8 cellular contexts compared by ENCODE assay signal in the genomic region with DNA sequence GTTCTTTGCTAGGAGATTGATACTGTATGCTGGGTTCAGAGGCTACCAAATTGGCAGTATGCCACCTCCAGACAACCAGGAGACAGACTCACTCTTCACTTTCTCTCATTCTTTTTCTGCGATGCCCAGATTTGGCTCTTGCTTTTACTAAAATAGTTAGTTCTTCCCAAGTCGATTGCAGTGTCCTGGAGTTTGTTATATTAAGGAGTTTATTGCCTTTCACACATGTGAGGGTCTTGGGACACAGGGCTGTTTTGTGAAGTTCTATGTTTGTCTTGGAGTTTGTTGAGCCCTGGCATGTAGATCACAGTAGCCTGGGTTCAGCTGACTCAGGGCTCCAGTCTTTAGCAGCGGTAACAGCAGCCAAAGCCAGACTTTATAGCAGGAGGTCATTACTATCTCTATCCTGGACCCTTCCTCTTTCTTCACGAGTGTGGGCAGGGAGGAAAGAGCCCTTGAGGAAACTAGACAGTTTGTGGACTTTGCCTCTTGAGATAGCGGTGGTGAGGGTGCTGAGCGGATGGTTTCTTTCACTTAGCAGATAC. TPM values are rescaled to one million over a fixed set of nuclear protein-coding genes. Genes with fewer than 3 reads are reported as not detected.
DNase-seq lines count a peak whose midpoint lies in the region; ATAC-seq and TF ChIP-seq lines count a peak whose summit lies in the region.

No MANE protein-coding gene starts in this region.

- intact Hi-C loops in body of pancreas (cut with DNase I), result no loop called here

- H2BK12ac ChIP-seq in mesenchymal stem cell (ENCODE audit: low read length in 2 of 2), result no peak overlapping the region

- DNase-seq in Caki2 (ENCODE audit: low read depth), result peak; percentile 27
- DNase-seq in M059J (ENCODE audit: low read depth), result peak; percentile 50
- peak in 3 of 4 donors; percentile 24 to 34 (median 32) for DNase-seq in body of pancreas
- peak; percentile 62 for DNase-seq in mesenchymal stem cell
- DNase-seq in NCI-H82 treated with DMSO at 0.1 percent for 48 hours (lab: John Stamatoyannopoulos, UW; ENCODE audit: unreplicated experiment), result no peak
- DNase-seq in SW480 (ENCODE audit: low spot score), result no peak
- no peak for DNase-seq in NCI-H128 (lab: John Stamatoyannopoulos, UW; ENCODE audit: unreplicated experiment)

- TF ChIP-seq POLR2A in body of pancreas (IDR thresholded peaks at IDR 0.05), result no peak

- WGBS in body of pancreas, 2 donors, result 3 to 4% methylated on average over 6 of the region's 6 CpGs
- 21% methylated on average over 4 of the region's 6 CpGs for WGBS in mesenchymal stem cell

- H2BK120ac ChIP-seq in mesenchymal stem cell (ENCODE audit: low read depth, low read length), result no peak overlapping the region

- no peak overlapping the region for H4K91ac ChIP-seq in mesenchymal stem cell (ENCODE audit: low read length)

- H3K23ac ChIP-seq in mesenchymal stem cell (ENCODE audit: low read length in 2 of 2), result no peak overlapping the region

- H2BK15ac ChIP-seq in mesenchymal stem cell (ENCODE audit: low read depth, poor library complexity, severe bottlenecking), result no peak overlapping the region

- H3K36me3 ChIP-seq in body of pancreas (replicated peaks in 1 of 2; ENCODE audit: insufficient read depth in 1 of 2, low read depth in 2 of 2) (no peaks in the 10 kb centered on the region), mesenchymal stem cell (ENCODE audit: control insufficient read depth in 1 of 2, insufficient read depth in 2 of 2, low read depth in 1 of 2, low read length in 2 of 2) (no peaks in the 10 kb centered on the region)

- ATAC-seq in body of pancreas, result no peak
- no peak for ATAC-seq in GM19328 (IDR thresholded peaks at IDR 0.05; ENCODE audit: unreplicated experiment)

- peak overlapping the region in 1 of 2 donors; percentile 65 for H3K4me3 ChIP-seq in body of pancreas
- H3K4me3 ChIP-seq in mesenchymal stem cell (ENCODE audit: insufficient read depth in 1 of 2, low read depth in 1 of 2, low read length in 2 of 2), result peak overlapping the region in 1 of 2 experiments; percentile 83

- H4K8ac ChIP-seq in mesenchymal stem cell (ENCODE audit: low read length), result no peak overlapping the region

- peaks cover 1% of the 10 kb centered on the region for H3K79me1 ChIP-seq in mesenchymal stem cell (replicated peaks; ENCODE audit: low read length, poor library complexity, severe bottlenecking)

- peak overlapping the region; percentile 95 for H3K9ac ChIP-seq in mesenchymal stem cell (ENCODE audit: low read length)

- H3K4me1 ChIP-seq in body of pancreas (peaks cover 51% of the 10 kb centered on the region), mesenchymal stem cell (ENCODE audit: control insufficient read depth, insufficient read depth, low read depth, low read length) (peaks cover 7% of the 10 kb centered on the region)

- no peak for TF ChIP-seq CTCF in body of pancreas (IDR thresholded peaks at IDR 0.05)

- H2BK5ac ChIP-seq in mesenchymal stem cell (ENCODE audit: low read depth, low read length, poor library complexity, severe bottlenecking), result no peak overlapping the region

- H2AK5ac ChIP-seq in mesenchymal stem cell (ENCODE audit: low read length, severe bottlenecking), result no peak overlapping the region

- H3K18ac ChIP-seq in mesenchymal stem cell (ENCODE audit: low read depth in 1 of 2, low read length in 2 of 2), result no peak overlapping the region

- H3K14ac ChIP-seq in mesenchymal stem cell (ENCODE audit: low read length in 2 of 2), result no peak overlapping the region

- H3K4me2 ChIP-seq in mesenchymal stem cell (ENCODE audit: low read length, poor library complexity, severe bottlenecking), result peak overlapping the region; percentile 56

- in situ Hi-C loops in Caki2 (cut with HindIII; ENCODE audit: low pct_unique_long_range_greater_than_20kb, low sequenced_read_pairs), result no loop called here

- no peak overlapping the region for H2AFZ ChIP-seq in mesenchymal stem cell (ENCODE audit: low read depth, low read length)

- no peak overlapping the region for H3K4ac ChIP-seq in mesenchymal stem cell (ENCODE audit: low read depth in 1 of 2, low read length in 2 of 2)

- H3K9me3 ChIP-seq in body of pancreas (no peaks in the 10 kb centered on the region), mesenchymal stem cell (ENCODE audit: control insufficient read depth, low read length) (no peaks in the 10 kb centered on the region)

- H3K27me3 ChIP-seq in body of pancreas (no peaks in the 10 kb centered on the region), mesenchymal stem cell (ENCODE audit: control insufficient read depth in 1 of 2, insufficient read depth in 1 of 2, low read length in 2 of 2) (no peaks in the 10 kb centered on the region)

- H3K27ac ChIP-seq in body of pancreas, result peak overlapping the region; percentile 7 to 96 (median 50)
- no peak overlapping the region for H3K27ac ChIP-seq in mesenchymal stem cell (ENCODE audit: low read length, poor library complexity, severe bottlenecking)

RNA-seq across cellular contexts. Expression of a gene that starts 1.6 kb away (rescaled TPM):
- 73.7 and 80.6 TPM in 2 replicates for total RNA-seq in Caki2 (2014; rRNA removed; shearing (Covaris generic); ENCODE audit: low replicate concordance)
- 105 and 148 TPM in 2 replicates for total RNA-seq in M059J (2014; rRNA removed; shearing (Covaris generic))
- 100 to 1,000 TPM in 1 of 2 donors, 10 to 100 TPM in 1; 54.7 to 107 TPM for total RNA-seq in body of pancreas
- polyA plus RNA-seq in mesenchymal stem cell (2013, experiment 1 of 2), result 87.1 TPM
- polyA plus RNA-seq in mesenchymal stem cell (2013, experiment 2 of 2), result 87.6 TPM

RNA-seq across cellular contexts. Expression of a gene that starts 21.7 kb away (rescaled TPM):
- total RNA-seq in Caki2 (2014; rRNA removed; shearing (Covaris generic); ENCODE audit: low replicate concordance), result 41.8 and 46.2 TPM in 2 replicates
- total RNA-seq in M059J (2014; rRNA removed; shearing (Covaris generic)), result 4.8 and 11.1 TPM in 2 replicates
- total RNA-seq in body of pancreas, result 10 to 100 TPM in 1 of 2 donors, 1 to 10 TPM in 1; 8.6 to 23.6 TPM
- 14.0 TPM for polyA plus RNA-seq in mesenchymal stem cell (2013, experiment 1 of 2)
- polyA plus RNA-seq in mesenchymal stem cell (2013, experiment 2 of 2), result 13.8 TPM

RNA-seq across cellular contexts. Expression of a gene that starts 37.0 kb away (rescaled TPM):
- total RNA-seq in Caki2 (2014; rRNA removed; shearing (Covaris generic); ENCODE audit: low replicate concordance), result 44.1 and 55.0 TPM in 2 replicates
- total RNA-seq in M059J (2014; rRNA removed; shearing (Covaris generic)), result 4.8 and 9.1 TPM in 2 replicates
- total RNA-seq in body of pancreas, result 10 to 100 TPM; 33.5 to 55.0 TPM
- 3.6 TPM for polyA plus RNA-seq in mesenchymal stem cell (2013, experiment 1 of 2)
- 3.7 TPM for polyA plus RNA-seq in mesenchymal stem cell (2013, experiment 2 of 2)

RNA-seq across cellular contexts. Expression of a gene that starts 48.2 kb away (rescaled TPM):
- not detected in 2 replicates for total RNA-seq in Caki2 (2014; rRNA removed; shearing (Covaris generic); ENCODE audit: low replicate concordance)
- not detected in 2 replicates for total RNA-seq in M059J (2014; rRNA removed; shearing (Covaris generic))
- 1 to 10 TPM in 1 of 2 donors, under 1 TPM in 1; 0.33 to 1.0 TPM for total RNA-seq in body of pancreas
- polyA plus RNA-seq in mesenchymal stem cell (2013, experiment 1 of 2), result not detected
- not detected for polyA plus RNA-seq in mesenchymal stem cell (2013, experiment 2 of 2)

Comparison
In these comparisons a context has a peak if more than half of its experiments do, and no peak if none do; other contexts are left out.
1. DNase-seq: peak in Caki2 (single experiment), M059J (single experiment), body of pancreas (3 of 4) and mesenchymal stem cell (single experiment); none in NCI-H82 treated with DMSO at 0.1 percent for 48 hours (single experiment), SW480 (single experiment) and NCI-H128 (single experiment).